1 cellular context compared by ENCODE assay signal in the genomic region with DNA sequence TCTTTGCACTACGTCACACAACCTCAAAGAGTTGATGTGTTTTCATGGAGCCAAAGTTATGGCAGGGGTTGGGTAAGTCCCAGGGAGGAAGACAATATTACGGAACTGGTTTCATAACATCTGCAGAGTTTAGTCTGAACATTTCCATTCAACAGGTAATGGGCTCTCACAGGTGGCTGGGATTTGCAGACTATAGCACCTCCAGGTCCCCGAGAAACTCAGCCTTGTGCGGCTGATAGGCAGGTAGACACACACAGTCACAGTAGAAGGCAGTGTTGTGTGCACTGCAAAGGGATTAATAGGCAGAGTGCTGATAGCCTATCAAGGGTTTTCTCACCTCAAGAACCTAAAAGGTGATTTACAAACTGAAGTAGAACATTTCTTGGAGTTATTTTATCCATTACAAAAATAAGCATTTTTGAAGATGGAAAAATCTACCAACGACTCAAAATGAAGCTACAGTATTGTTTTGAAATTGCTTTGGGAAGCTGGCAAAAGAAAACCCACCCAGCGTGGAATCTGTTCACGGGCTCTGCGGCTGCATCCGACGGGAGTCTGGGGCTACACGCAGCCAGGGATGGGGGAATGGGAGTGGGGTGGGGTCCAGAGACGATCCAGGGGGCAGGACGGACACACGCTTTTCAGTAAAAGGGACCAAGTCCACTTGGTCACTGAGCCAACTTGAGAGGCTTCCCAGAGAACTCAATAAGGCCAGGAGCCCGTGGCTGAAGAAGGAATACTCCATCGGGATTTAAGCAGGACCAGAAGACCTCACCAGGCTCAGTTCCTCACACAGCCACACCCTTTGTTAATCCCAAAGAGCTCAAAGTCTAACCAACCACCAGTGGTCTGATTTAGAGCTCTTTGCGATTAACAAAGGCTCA.
TF ChIP-seq lines count a peak whose summit lies in the region.

No MANE protein-coding gene starts in this region.

TF ChIP-seq in liver, 16 proteins besides CTCF, POLR2A, EP300 and RAD21 (continued from another document):
- TF ChIP-seq TAF1 (conservative IDR thresholded peaks at IDR 0.05) (no peak), FOXA1 (IDR thresholded peaks at IDR 0.05) (no peak), GABPA (IDR thresholded peaks at IDR 0.05 in 1 of 2, conservative IDR thresholded peaks at IDR 0.05 in 1 of 2) (no peak), RXRA (IDR thresholded peaks at IDR 0.05) (no peak), EGR1 (IDR thresholded peaks at IDR 0.05; ENCODE audit: low read depth in 2 of 2) (no peak), FOXA2 (IDR thresholded peaks at IDR 0.05) (no peak)
- TF ChIP-seq, protein P1, sequence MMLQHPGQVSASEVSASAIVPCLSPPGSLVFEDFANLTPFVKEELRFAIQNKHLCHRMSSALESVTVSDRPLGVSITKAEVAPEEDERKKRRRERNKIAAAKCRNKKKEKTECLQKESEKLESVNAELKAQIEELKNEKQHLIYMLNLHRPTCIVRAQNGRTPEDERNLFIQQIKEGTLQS (IDR thresholded peaks at IDR 0.05): no peak
- TF ChIP-seq, protein P2, sequence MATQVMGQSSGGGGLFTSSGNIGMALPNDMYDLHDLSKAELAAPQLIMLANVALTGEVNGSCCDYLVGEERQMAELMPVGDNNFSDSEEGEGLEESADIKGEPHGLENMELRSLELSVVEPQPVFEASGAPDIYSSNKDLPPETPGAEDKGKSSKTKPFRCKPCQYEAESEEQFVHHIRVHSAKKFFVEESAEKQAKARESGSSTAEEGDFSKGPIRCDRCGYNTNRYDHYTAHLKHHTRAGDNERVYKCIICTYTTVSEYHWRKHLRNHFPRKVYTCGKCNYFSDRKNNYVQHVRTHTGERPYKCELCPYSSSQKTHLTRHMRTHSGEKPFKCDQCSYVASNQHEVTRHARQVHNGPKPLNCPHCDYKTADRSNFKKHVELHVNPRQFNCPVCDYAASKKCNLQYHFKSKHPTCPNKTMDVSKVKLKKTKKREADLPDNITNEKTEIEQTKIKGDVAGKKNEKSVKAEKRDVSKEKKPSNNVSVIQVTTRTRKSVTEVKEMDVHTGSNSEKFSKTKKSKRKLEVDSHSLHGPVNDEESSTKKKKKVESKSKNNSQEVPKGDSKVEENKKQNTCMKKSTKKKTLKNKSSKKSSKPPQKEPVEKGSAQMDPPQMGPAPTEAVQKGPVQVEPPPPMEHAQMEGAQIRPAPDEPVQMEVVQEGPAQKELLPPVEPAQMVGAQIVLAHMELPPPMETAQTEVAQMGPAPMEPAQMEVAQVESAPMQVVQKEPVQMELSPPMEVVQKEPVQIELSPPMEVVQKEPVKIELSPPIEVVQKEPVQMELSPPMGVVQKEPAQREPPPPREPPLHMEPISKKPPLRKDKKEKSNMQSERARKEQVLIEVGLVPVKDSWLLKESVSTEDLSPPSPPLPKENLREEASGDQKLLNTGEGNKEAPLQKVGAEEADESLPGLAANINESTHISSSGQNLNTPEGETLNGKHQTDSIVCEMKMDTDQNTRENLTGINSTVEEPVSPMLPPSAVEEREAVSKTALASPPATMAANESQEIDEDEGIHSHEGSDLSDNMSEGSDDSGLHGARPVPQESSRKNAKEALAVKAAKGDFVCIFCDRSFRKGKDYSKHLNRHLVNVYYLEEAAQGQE (IDR thresholded peaks at IDR 0.05): no peak
TF ChIP-seq in liver: peak in this region for 0.
